In the genomic region with DNA sequence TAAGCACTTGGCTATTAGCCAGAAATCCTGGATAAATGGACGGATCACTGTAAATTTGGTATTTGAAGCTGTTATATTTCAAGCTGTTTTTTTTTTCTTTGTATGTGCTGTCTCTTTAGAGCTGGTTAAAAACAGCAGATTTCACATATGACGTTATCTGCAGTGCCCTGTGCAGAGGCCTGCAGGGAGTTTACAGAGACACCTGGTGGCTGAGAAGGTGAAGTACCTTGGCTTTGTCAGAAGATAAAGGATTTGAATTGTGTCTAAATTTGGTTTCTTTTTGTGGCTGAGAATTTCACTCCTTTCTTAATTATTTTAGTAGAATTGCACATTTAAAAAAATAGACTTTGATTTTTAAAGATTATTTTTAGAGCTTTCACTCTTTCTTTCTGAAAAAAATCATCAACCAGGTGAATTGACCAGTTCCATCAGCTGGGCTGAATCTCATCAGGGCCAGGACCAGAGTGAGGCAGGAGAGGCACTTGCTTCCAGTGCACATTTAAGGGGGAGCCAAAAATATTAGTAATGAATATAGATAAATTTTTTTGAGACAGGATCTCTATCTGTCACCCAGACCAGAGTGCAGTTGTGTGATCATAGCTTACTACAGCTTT, we compare ENCODE assay signal across 8 cellular contexts. TPM values are rescaled to one million over a fixed set of nuclear protein-coding genes. Genes with fewer than 3 reads are reported as not detected.
DNase-seq lines count a peak whose midpoint lies in the region; ATAC-seq and TF ChIP-seq lines count a peak whose summit lies in the region.

No MANE protein-coding gene starts in this region.

- H3K9ac ChIP-seq in H9 (ENCODE audit: extremely low read depth, insufficient read length, low read length) = no peak overlapping the region

- DNase-seq in NK-92 treated with Interleukin-12 subunit alpha and Interleukin-12 subunit beta, amount 100 ng/mL, for 24 hours (lab: John Stamatoyannopoulos, UW) = peak; percentile 28
- DNase-seq in NK-92 (lab: John Stamatoyannopoulos, UW; ENCODE audit: unreplicated experiment) (no peak), H9 (no peak), LNCaP clone FGC (ENCODE audit: low read depth) (peak; percentile 48), RWPE2 (ENCODE audit: low spot score) (no peak), right atrium auricular region (ENCODE audit: low spot score) (no peak)
- DNase-seq in activated naive CD8-positive, alpha-beta T cell treated with anti-CD3 and anti-CD28 coated beads, Interleukin-2, amount 50 U/mL, for 24 hours = peak; percentile 44
- DNase-seq in stimulated activated CD4-positive, alpha-beta T cell treated with anti-CD3 and anti-CD28 coated beads, Interleukin-15, amount 100 ng/mL, for 48 hours (ENCODE audit: low read depth in 2 of 2) = peak; percentile 49 to 52

- no peak overlapping the region for H2BK20ac ChIP-seq in H9 (ENCODE audit: low read depth, low read length, poor library complexity, severe bottlenecking)

- no peak overlapping the region for H2AFZ ChIP-seq in H9 (ENCODE audit: low read length)

- TF ChIP-seq CTCF in H9 (conservative IDR thresholded peaks at IDR 0.05) (peak; percentile 91), LNCaP clone FGC (IDR thresholded peaks at IDR 0.05; ENCODE audit: control insufficient read depth, extremely low read depth, insufficient read depth) (peak; percentile 89), RWPE2 (IDR thresholded peaks at IDR 0.05; ENCODE audit: poor library complexity, severe bottlenecking) (peak; percentile 94), right atrium auricular region (IDR thresholded peaks at IDR 0.05) (peak; percentile 24 to 70)

- H3K36me3 ChIP-seq in RWPE2 (ENCODE audit: low read depth) = no peaks in the 10 kb centered on the region
- no peaks in the 10 kb centered on the region for H3K36me3 ChIP-seq in right atrium auricular region

- H3K23ac ChIP-seq in H9 (ENCODE audit: insufficient read length, low read depth, low read length) = no peak overlapping the region

- no peaks in the 10 kb centered on the region for H3K36me3 Mint-ChIP-seq in H9 (ENCODE audit: insufficient read depth in 1 of 3, low read depth in 3 of 3)
- H3K36me3 Mint-ChIP-seq in activated naive CD8-positive, alpha-beta T cell treated with anti-CD3 and anti-CD28 coated beads, Interleukin-2, amount 50 U/mL, for 24 hours (ENCODE audit: low read depth) = no peaks in the 10 kb centered on the region

- no peak overlapping the region for H3K56ac ChIP-seq in H9 (ENCODE audit: insufficient read length, low read depth, low read length)

- no peaks in the 10 kb centered on the region for H3K27me3 ChIP-seq in H9 (ENCODE audit: insufficient read depth, low read length)
- H3K27me3 ChIP-seq in RWPE2 (ENCODE audit: insufficient read depth, poor library complexity, severe bottlenecking) = no peaks in the 10 kb centered on the region
- no peaks in the 10 kb centered on the region for H3K27me3 ChIP-seq in right atrium auricular region

- no peak overlapping the region for H3K4ac ChIP-seq in H9 (ENCODE audit: low read depth, low read length)

- no peak overlapping the region for H3K14ac ChIP-seq in H9 (ENCODE audit: insufficient read depth, low read length)

- H2BK120ac ChIP-seq in H9 (ENCODE audit: low read depth, low read length, poor library complexity, severe bottlenecking) = peak overlapping the region; percentile 23

- H3K79me1 ChIP-seq in H9 (ENCODE audit: insufficient read depth, low read depth, low read length, poor library complexity, severe bottlenecking) = no peaks in the 10 kb centered on the region

- H3K27ac Mint-ChIP-seq in H9 = no peak overlapping the region
- no peak overlapping the region for H3K27ac Mint-ChIP-seq in activated naive CD8-positive, alpha-beta T cell treated with anti-CD3 and anti-CD28 coated beads, Interleukin-2, amount 50 U/mL, for 24 hours

- no peak overlapping the region for H3K4me3 ChIP-seq in LNCaP clone FGC (ENCODE audit: low read depth, low read length)
- H3K4me3 ChIP-seq in RWPE2 (ENCODE audit: severe bottlenecking) = no peak overlapping the region
- no peak overlapping the region for H3K4me3 ChIP-seq in right atrium auricular region

- H4K20me1 ChIP-seq in H9 (ENCODE audit: control insufficient read depth, insufficient read depth, insufficient read length) = no peaks in the 10 kb centered on the region

- H3K4me1 Mint-ChIP-seq in H9 = peaks cover 26 to 32% of the 10 kb centered on the region in 2 experiments
- H3K4me1 Mint-ChIP-seq in activated naive CD8-positive, alpha-beta T cell treated with anti-CD3 and anti-CD28 coated beads, Interleukin-2, amount 50 U/mL, for 24 hours = peaks cover 32% of the 10 kb centered on the region

- no peak overlapping the region for H4K91ac ChIP-seq in H9 (ENCODE audit: insufficient read length, low read depth, low read length)

- peaks cover 0 to 2% of the 10 kb centered on the region in 2 experiments; a peak in 1 of 5 replicates for H3K9me3 Mint-ChIP-seq in H9
- no peaks in the 10 kb centered on the region for H3K9me3 Mint-ChIP-seq in activated naive CD8-positive, alpha-beta T cell treated with anti-CD3 and anti-CD28 coated beads, Interleukin-2, amount 50 U/mL, for 24 hours

- no peak overlapping the region for H3T11ph ChIP-seq in H9 (ENCODE audit: low read length)

- no peak overlapping the region for H2AK5ac ChIP-seq in H9 (ENCODE audit: insufficient read length, low read length)

- no CpG with 5 or more reads among the region's 2 CpGs for WGBS in H9 (ENCODE audit: extremely low coverage, insufficient read length, low lambda C conversion rate)

- H2BK12ac ChIP-seq in H9 (ENCODE audit: insufficient read length, low read depth, low read length) = no peak overlapping the region

- no peak overlapping the region for H3K18ac ChIP-seq in H9 (ENCODE audit: insufficient read length, low read depth, low read length)

- no peaks in the 10 kb centered on the region; the same call in none of the 2 replicates for H3K27me3 Mint-ChIP-seq in H9 (ENCODE audit: low read depth)
- H3K27me3 Mint-ChIP-seq in activated naive CD8-positive, alpha-beta T cell treated with anti-CD3 and anti-CD28 coated beads, Interleukin-2, amount 50 U/mL, for 24 hours = peaks cover 4% of the 10 kb centered on the region

- H3K9me3 ChIP-seq in H9 (ENCODE audit: control insufficient read depth, low read depth, low read length) (no peaks in the 10 kb centered on the region), RWPE2 (ENCODE audit: severe bottlenecking) (no peaks in the 10 kb centered on the region), right atrium auricular region (no peaks in the 10 kb centered on the region)

- no peak overlapping the region for H4K5ac ChIP-seq in H9 (ENCODE audit: insufficient read length, low read depth, low read length)

- no peak overlapping the region for H2BK5ac ChIP-seq in H9 (ENCODE audit: insufficient read length, low read length)

- no peaks in the 10 kb centered on the region for H3K79me2 ChIP-seq in H9 (ENCODE audit: insufficient read depth, low read length)

- no peak overlapping the region for H3K4me2 ChIP-seq in H9 (ENCODE audit: insufficient read depth, insufficient read length, low read length)

- no peak overlapping the region for H4K8ac ChIP-seq in H9 (replicated peaks; ENCODE audit: insufficient read length, low read depth, low read length)

- H3K4me3 Mint-ChIP-seq in H9 = no peak overlapping the region
- no peak overlapping the region for H3K4me3 Mint-ChIP-seq in activated naive CD8-positive, alpha-beta T cell treated with anti-CD3 and anti-CD28 coated beads, Interleukin-2, amount 50 U/mL, for 24 hours

- no peak overlapping the region for H2BK15ac ChIP-seq in H9 (ENCODE audit: low read depth, low read length)

- ATAC-seq in RWPE2 (ENCODE audit: low read depth) = peak; percentile 85
- peak; percentile 95 for ATAC-seq in activated naive CD8-positive, alpha-beta T cell treated with anti-CD3 and anti-CD28 coated beads, Interleukin-2, amount 50 U/mL, for 24 hours

- H3K4me1 ChIP-seq in H9 (ENCODE audit: insufficient read depth, low read length) (peaks cover 14% of the 10 kb centered on the region; the same call in 1 of the 2 replicates), RWPE2 (ENCODE audit: insufficient read depth, poor library complexity, severe bottlenecking) (peaks cover 12% of the 10 kb centered on the region), right atrium auricular region (no peaks in the 10 kb centered on the region)

- no peaks in the 10 kb centered on the region for H3K23me2 ChIP-seq in H9 (ENCODE audit: insufficient read length, low read depth, low read length, poor library complexity, severe bottlenecking)

- no peak overlapping the region for H3K27ac ChIP-seq in H9 (ENCODE audit: insufficient read length, low read depth, low read length)
- no peak overlapping the region for H3K27ac ChIP-seq in RWPE2 (ENCODE audit: poor library complexity, severe bottlenecking)
- H3K27ac ChIP-seq in right atrium auricular region = no peak overlapping the region

RNA-seq across cellular contexts. Expression of a gene that starts 9.6 kb away (rescaled TPM):
- 1.2 and 1.3 TPM in 2 replicates for total RNA-seq in H9 (2021)
- total RNA-seq in right atrium auricular region = not detected

Comparison
In these comparisons a context has a peak if more than half of its experiments do, and no peak if none do; other contexts are left out.
1. DNase-seq: peak in NK-92 treated with Interleukin-12 subunit alpha and Interleukin-12 subunit beta, amount 100 ng/mL, for 24 hours (single experiment), LNCaP clone FGC (single experiment), activated naive CD8-positive, alpha-beta T cell treated with anti-CD3 and anti-CD28 coated beads, Interleukin-2, amount 50 U/mL, for 24 hours (single experiment) and stimulated activated CD4-positive, alpha-beta T cell treated with anti-CD3 and anti-CD28 coated beads, Interleukin-15, amount 100 ng/mL, for 48 hours (2 of 2); none in NK-92 (single experiment), H9 (single experiment), RWPE2 (single experiment) and right atrium auricular region (single experiment).
2. Peak in every context shown above with its lines, with median percentiles within 50 percentile points of each other: CTCF ChIP-seq.